In genomic region chr14:68393178-68393763, GRCh38 we compare ENCODE assay signal across 12 cellular contexts.
DNase-seq lines count a peak whose midpoint lies in the region; ATAC-seq and TF ChIP-seq lines count a peak whose summit lies in the region.
"Had no signal": no experiment of that assay in that cellular context is flagged by ENCODE, and none has a peak within 500 bp of the region (broad histone marks: within the 10 kb centered on the region; RNA-seq: fewer than 3 reads in every experiment).

No MANE protein-coding gene starts in this region.

- no peak overlapping the region for H2BK15ac ChIP-seq in IMR-90 (ENCODE audit: low read depth, low read length)

- H3K27ac Mint-ChIP-seq in chondrocyte (ENCODE audit: unreplicated experiment) (peak overlapping the region; percentile 97), naive B cell (peak overlapping the region in 5 of 6 donors; percentile 9 to 95 (median 64))

- CTCF ChIA-PET in IMR-90 (lab: Yijun Ruan, JAX): interaction anchor here (1.1 kb wide), 1 partner anchor 16 kb away, joined by 3 read pairs; no protein-coding TSS in a partner anchor

- no peak for TF ChIP-seq POLR2A in IMR-90 (IDR thresholded peaks at IDR 0.05; ENCODE audit: low read depth, low read length)

- H4K91ac ChIP-seq in IMR-90 (ENCODE audit: insufficient read depth, low read depth, low read length): no peak overlapping the region

- H3K27me3 Mint-ChIP-seq in chondrocyte (ENCODE audit: low read depth) (no peaks in the 10 kb centered on the region), naive B cell (no peaks in the 10 kb centered on the region)
- H3K27me3 Mint-ChIP-seq: CD4-positive, CD25-positive, alpha-beta regulatory T cell had no signal

- TF ChIP-seq CTCF in IMR-90 (conservative IDR thresholded peaks at IDR 0.05; ENCODE audit: low read depth, low read length): no peak
- TF ChIP-seq CTCF in chondrocyte (IDR thresholded peaks at IDR 0.05): no peak

- H3K56ac ChIP-seq in IMR-90 (ENCODE audit: extremely low read depth, insufficient read depth, low read length): no peak overlapping the region

- H3K9ac ChIP-seq in IMR-90 (ENCODE audit: low read depth, low read length): no peak overlapping the region
- peak overlapping the region in 1 of 5 donors; percentile 75 for H3K9ac ChIP-seq in subcutaneous abdominal adipose tissue (ENCODE audit: low read length in 5 of 5)

- H3K4ac ChIP-seq in IMR-90 (ENCODE audit: low read depth, low read length): no peak overlapping the region

- peak overlapping the region; percentile 6; the same call in 1 of the 2 replicates for H2BK120ac ChIP-seq in IMR-90 (ENCODE audit: low read depth, low read length)

- intact Hi-C loops in IMR-90 (cut with micrococcal nuclease): loop anchor here (5.0 to 10.0 kb wide), 2 partner anchors 146 to 262 kb away; no protein-coding TSS in a partner anchor

- in situ Hi-C loops in IMR-90 (cut with MboI; ENCODE audit: low sequenced_read_pairs): no loop called here

- H2AK5ac ChIP-seq in IMR-90 (ENCODE audit: low read depth, low read length): no peak overlapping the region

- POLR2A ChIA-PET in IMR-90 (lab: Charles Lee; ENCODE audit: unreplicated experiment): no interaction called here

- H4K5ac ChIP-seq in IMR-90 (ENCODE audit: low read depth, low read length): no peak overlapping the region

- dilution Hi-C loops in IMR-90 (cut with HindIII; ENCODE audit: low sequenced_read_pairs, unreplicated experiment): no loop called here

- no peak overlapping the region for H3K18ac ChIP-seq in IMR-90 (ENCODE audit: low read depth, low read length)

- H3K9me1 ChIP-seq in IMR-90 (ENCODE audit: insufficient read depth, low read length): peaks cover 20% of the 10 kb centered on the region

- H3K36me3 ChIP-seq in IMR-90 (ENCODE audit: control insufficient read depth, insufficient read depth, low read length) (no peaks in the 10 kb centered on the region), subcutaneous abdominal adipose tissue (ENCODE audit: control insufficient read depth in 5 of 5, insufficient read depth in 5 of 5, low read length in 5 of 5) (no peaks in the 10 kb centered on the region)

- no peaks in the 10 kb centered on the region for H3K9me3 ChIP-seq in IMR-90 (ENCODE audit: control insufficient read depth, insufficient read depth, low read length)
- no peaks in the 10 kb centered on the region for H3K9me3 ChIP-seq in subcutaneous abdominal adipose tissue (ENCODE audit: control insufficient read depth in 5 of 5, low read length in 5 of 5)

- peaks cover 82% of the 10 kb centered on the region for H3K4me1 Mint-ChIP-seq in chondrocyte (ENCODE audit: low read depth)
- H3K4me1 Mint-ChIP-seq in naive B cell: peaks cover 49 to 61% (median 54%) of the 10 kb centered on the region in 3 donors

- peaks cover 3% of the 10 kb centered on the region for H3K9me3 Mint-ChIP-seq in chondrocyte (ENCODE audit: low read depth)
- no peaks in the 10 kb centered on the region for H3K9me3 Mint-ChIP-seq in naive B cell

- H3K4me1 ChIP-seq in IMR-90 (ENCODE audit: control insufficient read depth, insufficient read depth, low read length) (peaks cover 38% of the 10 kb centered on the region), subcutaneous abdominal adipose tissue (ENCODE audit: control insufficient read depth in 5 of 5, insufficient read depth in 5 of 5, low read length in 5 of 5) (peaks cover 6 to 78% (median 63%) of the 10 kb centered on the region in 5 donors)

- no peak overlapping the region for H3K23ac ChIP-seq in IMR-90 (ENCODE audit: low read depth, low read length)

- DNase-seq in IMR-90 (no peak), chondrocyte (ENCODE audit: low spot score) (no peak), naive B cell (no peak), NCI-H128 (lab: John Stamatoyannopoulos, UW; ENCODE audit: unreplicated experiment) (no peak), hepatic stellate cell (ENCODE audit: low spot score) (no peak)
- DNase-seq: CD4-positive, CD25-positive, alpha-beta regulatory T cell; effector CD4-positive, alpha-beta T cell; NCI-H1436; SIG-M5 had no signal

- no peak overlapping the region for H2AFZ ChIP-seq in IMR-90 (replicated peaks; ENCODE audit: low read length, poor library complexity)

- 0 out of 4 replicates have a peak, but pooled peaks cover 0 to 3% of the 10 kb centered on the region in 2 experiments for H3K79me1 ChIP-seq in IMR-90 (ENCODE audit: low read depth in 1 of 2, low read length in 2 of 2)

- no peak overlapping the region for H2AK9ac ChIP-seq in IMR-90 (replicated peaks; ENCODE audit: low read depth, low read length, poor library complexity)

- no peak overlapping the region for H3K14ac ChIP-seq in IMR-90 (replicated peaks; ENCODE audit: low read depth, low read length)

- H3K27me3 ChIP-seq in IMR-90 (ENCODE audit: control insufficient read depth, insufficient read depth, low read length) (no peaks in the 10 kb centered on the region), subcutaneous abdominal adipose tissue (ENCODE audit: control insufficient read depth in 5 of 5, insufficient read depth in 4 of 5, low read length in 5 of 5) (no peaks in the 10 kb centered on the region)

- no peak overlapping the region for H2BK5ac ChIP-seq in IMR-90 (ENCODE audit: low read depth, low read length, poor library complexity, severe bottlenecking)

- no peak overlapping the region for H3K27ac ChIP-seq in IMR-90 (ENCODE audit: insufficient read depth, low read length)
- peak overlapping the region; percentile 95 for H3K27ac ChIP-seq in subcutaneous abdominal adipose tissue (ENCODE audit: low read depth, low read length)

- H3K36me3 Mint-ChIP-seq in chondrocyte (ENCODE audit: low read depth) (no peaks in the 10 kb centered on the region), naive B cell (peaks cover 0 to 5% of the 10 kb centered on the region in 2 donors)

- BruUV-seq in IMR-90 (replicated peaks; lab: Mats Ljungman, UMichigan): no TSS peak

- H3K4me3 Mint-ChIP-seq in chondrocyte (ENCODE audit: unreplicated experiment) (no peak overlapping the region), naive B cell (peak overlapping the region in 6 of 8 donors; percentile 26 to 78 (median 66))
- H3K4me3 Mint-ChIP-seq: CD4-positive, CD25-positive, alpha-beta regulatory T cell had no signal

- 0 out of 4 replicates have a peak overlapping the region, but pooled peaks of 1 of the 2 experiments have one; percentile 2 for H4K8ac ChIP-seq in IMR-90 (ENCODE audit: low read depth in 2 of 2, low read length in 2 of 2)

- H3K4me2 ChIP-seq in IMR-90 (ENCODE audit: low read depth, low read length): no peak overlapping the region

- TF ChIP-seq RAD21 in IMR-90 (IDR thresholded peaks at IDR 0.05; ENCODE audit: low read length): no peak

- no peak for ATAC-seq in IMR-90 (ENCODE audit: low read depth)
- no peak for ATAC-seq in naive B cell (ENCODE audit: low read depth in 2 of 2)
- no peak for ATAC-seq in SK-N-SH treated with all-trans-retinoic acid at 6 μM for 48 hours
- ATAC-seq in GM21360 (IDR thresholded peaks at IDR 0.05; ENCODE audit: unreplicated experiment): no peak

- 91% methylated on average over 3 of the region's 8 CpGs; no CpG with 5 or more reads in 1 of the 2 experiments for WGBS in IMR-90 (ENCODE audit: extremely low coverage in 2 of 2, insufficient read length in 1 of 2), 2 experiments

- no peaks in the 10 kb centered on the region for H4K20me1 ChIP-seq in IMR-90 (ENCODE audit: insufficient read depth, low read length)

- H3K4me3 ChIP-seq in IMR-90 (ENCODE audit: insufficient read depth, low read depth, low read length) (no peak overlapping the region), subcutaneous abdominal adipose tissue (ENCODE audit: low read depth in 1 of 5, low read length in 5 of 5) (no peak overlapping the region)

- no peak overlapping the region for H2BK20ac ChIP-seq in IMR-90 (ENCODE audit: low read depth, low read length)

TF ChIP-seq in IMR-90, 13 proteins besides CTCF, POLR2A, EP300 and RAD21 (continues in another document):
- TF ChIP-seq SMC3 (IDR thresholded peaks at IDR 0.05; ENCODE audit: low read depth, low read length) (no peak), BHLHE40 (IDR thresholded peaks at IDR 0.05; ENCODE audit: low read depth, low read length) (no peak), ELK1 (IDR thresholded peaks at IDR 0.05; ENCODE audit: borderline replicate concordance, low read depth, low read length) (no peak), FOS (IDR thresholded peaks at IDR 0.05; ENCODE audit: low read depth, low read length) (no peak)

TF ChIP-seq in SK-N-SH treated with all-trans-retinoic acid at 6 μM for 48 hours, 23 proteins besides CTCF, POLR2A, EP300 and RAD21:
- TF ChIP-seq TOX (CRISPR knock-in tag; IDR thresholded peaks at IDR 0.05; ENCODE audit: borderline replicate concordance) (no peak), ESRRG (CRISPR knock-in tag; IDR thresholded peaks at IDR 0.05) (no peak)
